ENCODE assay signal across 7 cellular contexts in genomic region chr18:75529394-75529793, GRCh38.
"Had no signal": no experiment of that assay in that cellular context is flagged by ENCODE, and none has a peak within 500 bp of the region (broad histone marks: within the 10 kb centered on the region; RNA-seq: fewer than 3 reads in every experiment).

No MANE protein-coding gene starts in this region.

- H2AFZ ChIP-seq: GM23248 had no signal

- H3K36me3 Mint-ChIP-seq: IgD-negative memory B cell had no signal

- H3K4me3 Mint-ChIP-seq: IgD-negative memory B cell had no signal

- FAIRE-seq: HTR-8/SVneo had no signal

- H3K9me3 ChIP-seq: HAP-1 had no signal

- H3K4me3 ChIP-seq: GM23248, HAP-1 had no signal

- H3K9ac ChIP-seq: GM23248 had no signal

- H3K4me1 Mint-ChIP-seq: IgD-negative memory B cell had no signal

- H3K36me3 ChIP-seq: HAP-1 had no signal

- H3K4me1 ChIP-seq: HAP-1 had no signal

- H3K27ac Mint-ChIP-seq: IgD-negative memory B cell had no signal

- H3K27ac ChIP-seq: GM23248 had no signal

- DNase-seq: GM23248, GOT3, H7, KBM-7 had no signal
